ENCODE assay signal across 28 cellular contexts in the genomic region with DNA sequence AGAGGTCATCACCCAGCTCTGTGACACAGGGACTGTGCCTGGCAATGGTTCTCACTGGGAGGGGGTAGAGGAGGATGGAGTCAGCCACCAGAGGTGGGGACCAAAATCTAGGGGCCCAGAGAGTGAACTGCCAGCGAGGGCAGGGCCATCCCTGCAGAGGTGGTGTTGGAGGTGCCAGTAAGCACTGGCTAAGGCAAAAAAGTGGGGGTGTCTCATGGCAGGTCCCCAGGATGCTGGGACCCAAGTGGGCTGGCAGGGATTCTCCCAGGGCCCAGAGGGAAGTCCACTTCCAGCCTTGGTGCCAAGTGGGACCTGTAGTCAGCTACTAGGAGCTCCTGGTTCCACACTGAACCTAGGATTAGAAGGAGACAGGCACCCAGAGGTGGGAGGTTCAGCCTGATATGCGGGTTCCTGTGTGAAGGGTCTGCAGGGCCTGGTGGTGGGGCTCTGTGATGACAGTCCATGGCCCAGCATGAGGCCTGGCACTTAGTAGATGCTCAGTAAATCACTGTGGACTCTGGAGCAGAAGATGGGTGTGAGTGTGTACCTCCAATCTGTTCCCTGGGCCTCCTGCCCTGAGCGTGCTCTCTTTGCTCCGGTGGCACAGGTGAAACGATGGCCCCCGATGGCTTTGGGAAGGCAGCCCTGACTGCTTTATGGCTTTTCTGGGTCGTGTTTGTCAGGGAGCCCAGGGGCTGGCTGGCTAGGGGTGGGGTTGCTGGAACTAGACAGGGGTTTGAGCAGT.
"Had no signal": no experiment of that assay in that cellular context is flagged by ENCODE, and none has a peak within 500 bp of the region (broad histone marks: within the 10 kb centered on the region; RNA-seq: fewer than 3 reads in every experiment).

No MANE protein-coding gene starts in this region.

- H3K27me3 ChIP-seq: SJCRH30 had no signal

- ATAC-seq: activated CD8-positive, alpha-beta memory T cell treated with anti-CD3 and anti-CD28 coated beads, Interleukin-2, amount 10 ng/mL, durations not matched to agents 7 days and 5 days; activated naive CD8-positive, alpha-beta T cell treated with anti-CD3 and anti-CD28 coated beads, Interleukin-2, amount 50 U/mL, for 24 hours had no signal

- H3K36me3 ChIP-seq: brain microvascular endothelial cell, SJCRH30 had no signal

- H3K4me1 ChIP-seq: SJCRH30 had no signal

- H3K27ac ChIP-seq: brain microvascular endothelial cell, SJCRH30, SK-N-MC, WERI-Rb-1 had no signal

- H3K4me3 ChIP-seq: SJCRH30, SK-N-MC had no signal

- H3K9me3 ChIP-seq: SJCRH30 had no signal

- DNase-seq: activated CD4-positive, alpha-beta memory T cell treated with anti-CD3 and anti-CD28 coated beads, Interleukin-2, amount 10 ng/mL, durations not matched to agents 7 days and 5 days; activated CD4-positive, alpha-beta T cell treated with anti-CD3 and anti-CD28 coated beads for 1 hour; activated CD4-positive, alpha-beta T cell treated with anti-CD3 and anti-CD28 coated beads for 48 hours; activated CD4-positive, CD25-positive, alpha-beta regulatory T cell; activated CD8-positive, alpha-beta memory T cell treated with anti-CD3 and anti-CD28 coated beads for 24 hours; activated CD8-positive, alpha-beta memory T cell treated with anti-CD3 and anti-CD28 coated beads, Interleukin-2, amount 10 ng/mL, durations not matched to agents 7 days and 5 days; activated CD8-positive, alpha-beta memory T cell treated with anti-CD3 and anti-CD28 coated beads, Interleukin-2, amount 50 U/mL, for 48 hours; activated effector memory CD4-positive, alpha-beta T cell treated with Interleukin-2 at 50 U/mL for 16 hours; activated naive CD4-positive, alpha-beta T cell treated with anti-CD3 and anti-CD28 coated beads, Interleukin-2, amount 10 ng/mL, durations not matched to agents 7 days and 5 days; activated naive CD8-positive, alpha-beta T cell treated with anti-CD3 and anti-CD28 coated beads, Interleukin-2, amount 50 U/mL, for 24 hours; activated T-cell treated with anti-CD3 and anti-CD28 coated beads, Interleukin-2, amount 50 U/mL, for 48 hours; brain microvascular endothelial cell; KG1; MM.1S; MV-4-11; NCI-H1092; NCI-H1436 treated with DMSO at 0.1 percent for 48 hours; NCI-H2107; NCI-H2227 treated with DMSO at 0.1 percent for 48 hours; NCI-H446; NCI-H526 treated with DMSO at 0.1 percent for 48 hours; NCI-H774; OCI-M1; SHP77; SJCRH30; T1000; WERI-Rb-1 had no signal
